In genomic region chr11:67415501-67416304, GRCh38 we compare ENCODE assay signal across 9 cellular contexts. TPM values are rescaled to one million over a fixed set of nuclear protein-coding genes. Genes with fewer than 3 reads are reported as not detected.
DNase-seq lines count a peak whose midpoint lies in the region; ATAC-seq and TF ChIP-seq lines count a peak whose summit lies in the region.
"Had no signal": no experiment of that assay in that cellular context is flagged by ENCODE, and none has a peak within 500 bp of the region (broad histone marks: within the 10 kb centered on the region; RNA-seq: fewer than 3 reads in every experiment).

CARNS1 (plus strand) TSS chr11:67415678; CDS start chr11:67416200, 522 bp downstream.

- H3K4me1 ChIP-seq in GM23248 (ENCODE audit: insufficient read depth) (no peaks in the 10 kb centered on the region), heart left ventricle (peaks cover 3 to 59% (median 41%) of the 10 kb centered on the region in 12 donors), gastrocnemius medialis (peaks cover 46 to 53% of the 10 kb centered on the region in 2 donors)

- TF ChIP-seq CTCF in activated B cell treated with CpG ODN at 0.5 μM for 24 hours (IDR thresholded peaks at IDR 0.05) (no peak), heart left ventricle (IDR thresholded peaks at IDR 0.05) (no peak), gastrocnemius medialis (IDR thresholded peaks at IDR 0.05 in 4 of 5, conservative IDR thresholded peaks at IDR 0.05 in 1 of 5) (no peak)

- H3K9me3 Mint-ChIP-seq in activated B cell treated with CpG ODN at 0.5 μM for 24 hours = no peaks in the 10 kb centered on the region

- DNase-seq in GM23248 (peak; percentile 40), activated B cell treated with CpG ODN at 0.5 μM for 24 hours (no peak), heart left ventricle (no peak), gastrocnemius medialis (peak in 1 of 2 donors; percentile 59), NCI-H1436 treated with DMSO at 0.1 percent for 48 hours (lab: John Stamatoyannopoulos, UW) (no peak), NCI-H524 (lab: John Stamatoyannopoulos, UW) (no peak)
- no peak for DNase-seq in stimulated activated naive CD4-positive, alpha-beta T cell treated with Interleukin-2 at 50 U/mL for 16 hours (lab: John Stamatoyannopoulos, UW)
- DNase-seq: NCI-H526 treated with DMSO at 0.1 percent for 48 hours had no signal

- in situ Hi-C loops in GM23248 (cut with MboI) (no loop called here), gastrocnemius medialis (cut with MboI; ENCODE audit: low sequenced_read_pairs in 4 of 4) (no loop called here)

- H3K4me3 Mint-ChIP-seq in activated B cell treated with CpG ODN at 0.5 μM for 24 hours = peak within 1 kb of the TSS; percentile 83

- no peaks in the 10 kb centered on the region for H3K36me3 Mint-ChIP-seq in activated B cell treated with CpG ODN at 0.5 μM for 24 hours (ENCODE audit: low read depth)

- no peak within 1 kb of the TSS for H3K4me3 ChIP-seq in GM23248
- H3K4me3 ChIP-seq in heart left ventricle = peak within 1 kb of the TSS in 11 of 12 donors; percentile 25 to 53 (median 43)
- peak within 1 kb of the TSS; percentile 40 to 56 (median 50) for H3K4me3 ChIP-seq in gastrocnemius medialis

- CTCF ChIA-PET in activated B cell treated with CpG ODN at 0.5 μM for 24 hours (lab: Charles Lee) = interaction anchor here (0.8 kb wide), 1 partner anchor 14 kb away, joined by 3 read pairs; the partner anchor contains the start of gene PPP1CA

- H3K79me2 ChIP-seq in GM23248 (ENCODE audit: insufficient read depth) = no peaks in the 10 kb centered on the region

- ATAC-seq in activated B cell treated with CpG ODN at 0.5 μM for 24 hours (ENCODE audit: low read depth) (no peak), heart left ventricle (peak in 2 of 4 donors; percentile 8 to 35), gastrocnemius medialis (peak in 1 of 2 donors; percentile 5), HG03521 (IDR thresholded peaks at IDR 0.05; ENCODE audit: unreplicated experiment) (no peak)

- H3K9ac ChIP-seq in GM23248 = no peak within 1 kb of the TSS

- H3K4me2 ChIP-seq in GM23248 (ENCODE audit: unreplicated experiment) = no peak within 1 kb of the TSS

- H3K36me3 ChIP-seq in GM23248 (ENCODE audit: low read depth) (no peaks in the 10 kb centered on the region), heart left ventricle (no peaks in the 10 kb centered on the region), gastrocnemius medialis (no peaks in the 10 kb centered on the region)

- H2AFZ ChIP-seq in GM23248 = no peak within 1 kb of the TSS

- no peaks in the 10 kb centered on the region for H4K20me1 ChIP-seq in GM23248 (ENCODE audit: insufficient read depth)

- H3K9me3 ChIP-seq in GM23248 (ENCODE audit: low read depth) (no peaks in the 10 kb centered on the region), heart left ventricle (no peaks in the 10 kb centered on the region), gastrocnemius medialis (no peaks in the 10 kb centered on the region)

- 5 to 6% methylated on average over 5 to 61 of the region's 67 CpGs for WGBS in GM23248 (ENCODE audit: low coverage in 1 of 2, low lambda C conversion rate in 2 of 2, missing lambda C conversion rate in 2 of 2), 2 experiments
- WGBS in heart left ventricle, 4 donors = 6 to 33% (median 10%) methylated on average over 3 to 67 of the region's 67 CpGs

- POLR2A ChIA-PET in activated B cell treated with CpG ODN at 0.5 μM for 24 hours (lab: Charles Lee) = interaction anchor here (0.5 to 13.9 kb wide), 6 partner anchors 8 to 289 kb away, joined by 5 to 404 read pairs (median 60); partner anchors contain the start of genes PPP1CA, PTPRCAP, RPS6KB2 and TBC1D10C

- H3K27me3 ChIP-seq in GM23248 (replicated peaks; ENCODE audit: insufficient read depth) (peaks cover 14% of the 10 kb centered on the region), heart left ventricle (peaks cover 0 to 36% (median 11%) of the 10 kb centered on the region in 9 donors), gastrocnemius medialis (peaks cover 2 to 7% (median 4%) of the 10 kb centered on the region in 3 donors)

- H3K27ac ChIP-seq in GM23248 = no peak within 1 kb of the TSS
- H3K27ac ChIP-seq in heart left ventricle = peak within 1 kb of the TSS in 11 of 12 donors; percentile 8 to 95 (median 75)
- H3K27ac ChIP-seq in gastrocnemius medialis = peak within 1 kb of the TSS; percentile 78 to 97 (median 87)

- H3K4me1 Mint-ChIP-seq in activated B cell treated with CpG ODN at 0.5 μM for 24 hours = peaks cover 83% of the 10 kb centered on the region

- no peaks in the 10 kb centered on the region for H3K27me3 Mint-ChIP-seq in activated B cell treated with CpG ODN at 0.5 μM for 24 hours

- no peaks in the 10 kb centered on the region for H3F3A ChIP-seq in GM23248 (ENCODE audit: insufficient read depth)

- H3K27ac Mint-ChIP-seq in activated B cell treated with CpG ODN at 0.5 μM for 24 hours = peak within 1 kb of the TSS; percentile 90

- no peak for TF ChIP-seq POLR2A in heart left ventricle (IDR thresholded peaks at IDR 0.05)
- no peak for TF ChIP-seq POLR2A in gastrocnemius medialis (IDR thresholded peaks at IDR 0.05)

- intact Hi-C loops in activated B cell treated with CpG ODN at 0.5 μM for 24 hours (cut with micrococcal nuclease) = no loop called here
- intact Hi-C loops in heart left ventricle (cut with DNase I) = no loop called here
- intact Hi-C loops in gastrocnemius medialis (cut with DNase I; ENCODE audit: low total_unique reads) = no loop called here

- no peaks in the 10 kb centered on the region for H3K9me2 ChIP-seq in GM23248 (ENCODE audit: insufficient read depth)

RNA-seq across cellular contexts. Expression of gene CARNS1, which starts in this region (rescaled TPM):
- 0.38 and 0.43 TPM in 2 replicates for total RNA-seq in GM23248 (2014; rRNA removed; shearing (Covaris generic))
- polyA plus RNA-seq in GM23248 (2016; fragmentation: Nextera tagmentation; extraction: Ambion mirVana) = 0.13 and 0.38 TPM in 2 replicates
- total RNA-seq in activated B cell treated with CpG ODN at 0.5 μM for 24 hours = 5.7 and 6.3 TPM in 2 replicates
- total RNA-seq in heart left ventricle = 10 to 100 TPM in 5 of 9 donors, 1 to 10 TPM in 4; 3.5 to 33.6 (median 11.8) TPM
- 1 to 10 TPM in 1 of 2 donors, under 1 TPM in 1; 0.89 to 6.2 TPM for polyA plus RNA-seq in heart left ventricle
- 10 to 100 TPM in 1 of 4 donors, 1 to 10 TPM in 3; 2.5 to 11.0 (median 4.9) TPM for total RNA-seq in gastrocnemius medialis

Comparison
In these comparisons a context has a peak if more than half of its experiments do, and no peak if none do; other contexts are left out.
1. Peak in DNase-seq in GM23248; RNA of the gene not detected or under 1 TPM.